Comparison of ENCODE assay signal across 9 cellular contexts in the genomic region with DNA sequence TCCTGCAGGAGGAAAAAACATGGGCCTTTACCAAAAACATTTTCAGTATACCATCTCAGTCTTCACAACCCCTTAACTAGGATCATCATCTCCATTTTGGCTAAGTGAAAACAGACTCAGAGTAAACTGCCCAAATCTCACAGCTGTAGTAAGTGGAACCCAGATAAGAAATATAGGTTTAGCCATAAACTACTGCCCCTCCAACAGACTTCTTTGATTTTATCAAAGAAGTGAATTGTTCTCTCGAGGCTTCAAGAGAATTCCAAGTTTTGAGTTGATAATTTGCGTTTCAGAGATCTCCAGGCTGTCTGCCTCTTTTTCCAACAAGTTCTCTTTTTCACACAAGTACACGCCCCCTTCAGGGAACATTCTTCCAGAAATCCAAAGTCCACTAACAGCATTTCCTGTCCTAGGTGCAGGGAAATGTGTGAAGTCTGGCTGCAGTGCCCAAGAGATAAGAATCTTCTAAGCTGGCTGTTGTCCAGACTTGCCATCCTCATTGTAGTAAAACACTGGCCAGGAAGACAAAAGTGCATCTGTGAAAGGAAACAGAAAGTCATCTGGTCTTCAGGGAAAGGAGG. TPM values are rescaled to one million over a fixed set of nuclear protein-coding genes. Genes with fewer than 3 reads are reported as not detected.
A peak's percentile ranks its signal among the peaks of the same experiment; 100 is the strongest.
DNase-seq lines count a peak whose midpoint lies in the region; ATAC-seq and TF ChIP-seq lines count a peak whose summit lies in the region.
"Had no signal": no experiment of that assay in that cellular context is flagged by ENCODE, and none has a peak within 500 bp of the region (broad histone marks: within the 10 kb centered on the region; RNA-seq: fewer than 3 reads in every experiment).

No MANE protein-coding gene starts in this region.

- H3K27ac Mint-ChIP-seq in endodermal cell, result peak overlapping the region; percentile 82
- no peak overlapping the region for H3K27ac Mint-ChIP-seq in neural progenitor cell

- H3K27me3 Mint-ChIP-seq in endodermal cell (ENCODE audit: insufficient read depth), result peaks cover 15% of the 10 kb centered on the region
- no peaks in the 10 kb centered on the region for H3K27me3 Mint-ChIP-seq in neural progenitor cell (ENCODE audit: insufficient read depth, low read depth)

- no peak overlapping the region for H3K4me2 ChIP-seq in neural progenitor cell

- H3K4me3 ChIP-seq in endodermal cell (ENCODE audit: low read length) (no peak overlapping the region), neural progenitor cell (no peak overlapping the region)

- no peaks in the 10 kb centered on the region for H3K9me3 Mint-ChIP-seq in endodermal cell
- no peaks in the 10 kb centered on the region for H3K9me3 Mint-ChIP-seq in neural progenitor cell

- in situ Hi-C loops in Caki2 (cut with HindIII; ENCODE audit: low pct_unique_long_range_greater_than_20kb, low sequenced_read_pairs), result no loop called here

- H3K36me3 ChIP-seq in endodermal cell (ENCODE audit: control insufficient read depth, insufficient read depth, low read length) (peaks cover 37% of the 10 kb centered on the region), neural progenitor cell (no peaks in the 10 kb centered on the region)

- ATAC-seq in HG02870 (IDR thresholded peaks at IDR 0.05; ENCODE audit: unreplicated experiment), result no peak

- H3F3A ChIP-seq in neural progenitor cell (ENCODE audit: low read depth), result peaks cover 10% of the 10 kb centered on the region

- H3K4me3 Mint-ChIP-seq in endodermal cell (no peak overlapping the region), neural progenitor cell (no peak overlapping the region)

- H3K27ac ChIP-seq in endodermal cell (ENCODE audit: low read depth, low read length), result peak overlapping the region; percentile 4
- peak overlapping the region; percentile 75 for H3K27ac ChIP-seq in neural progenitor cell

- H3K36me3 Mint-ChIP-seq in endodermal cell (ENCODE audit: low read depth) (peaks cover 24% of the 10 kb centered on the region), neural progenitor cell (peaks cover 7% of the 10 kb centered on the region)

- peak; percentile 45 for TF ChIP-seq CTCF in endodermal cell (conservative IDR thresholded peaks at IDR 0.05)
- TF ChIP-seq CTCF in neural progenitor cell (IDR thresholded peaks at IDR 0.05), result no peak

- H3K4me1 ChIP-seq in endodermal cell (ENCODE audit: control insufficient read depth, insufficient read depth, low read length) (peaks cover 6% of the 10 kb centered on the region), neural progenitor cell (peaks cover 6% of the 10 kb centered on the region)

- H3K9ac ChIP-seq in endodermal cell (ENCODE audit: extremely low read depth, low read length, poor library complexity, severe bottlenecking) (peak overlapping the region; percentile 12), neural progenitor cell (no peak overlapping the region)

- H3K4me1 Mint-ChIP-seq in endodermal cell (peaks cover 7% of the 10 kb centered on the region), neural progenitor cell (no peaks in the 10 kb centered on the region)

- H3K27me3 ChIP-seq in endodermal cell (ENCODE audit: control insufficient read depth, insufficient read depth, low read length, poor library complexity, severe bottlenecking), result no peaks in the 10 kb centered on the region
- H3K27me3 ChIP-seq in neural progenitor cell, result peaks cover 4% of the 10 kb centered on the region

- DNase-seq in Caki2 (ENCODE audit: low read depth), result peak; percentile 85
- peak; percentile 28 for DNase-seq in NCI-H69 (lab: John Stamatoyannopoulos, UW)
- DNase-seq in endodermal cell, result peak; percentile 51
- DNase-seq in neural progenitor cell (ENCODE audit: low spot score), result peak; percentile 4
- no peak for DNase-seq in NCI-H187 (lab: John Stamatoyannopoulos, UW)
- no peak for DNase-seq in NCI-H1105 (lab: John Stamatoyannopoulos, UW)
- DNase-seq in stimulated activated CD4-positive, alpha-beta T cell treated with anti-CD3 and anti-CD28 coated beads, Interleukin-2, amount 100 ng/mL, for 48 hours, result no peak
- DNase-seq: activated gamma-delta T cell had no signal

- peak overlapping the region; percentile 5 for H2AFZ ChIP-seq in neural progenitor cell (replicated peaks)

- H4K20me1 ChIP-seq in neural progenitor cell (ENCODE audit: low read depth), result no peaks in the 10 kb centered on the region

- no peaks in the 10 kb centered on the region for H3K79me2 ChIP-seq in neural progenitor cell (ENCODE audit: low read depth)

- no peaks in the 10 kb centered on the region for H3K9me3 ChIP-seq in endodermal cell (ENCODE audit: control insufficient read depth, low read length)
- no peaks in the 10 kb centered on the region for H3K9me3 ChIP-seq in neural progenitor cell (ENCODE audit: low read depth)

- 77 to 83% methylated on average over 2 to 3 of the region's 3 CpGs for WGBS in endodermal cell (ENCODE audit: insufficient coverage in 1 of 2, insufficient read length in 1 of 2), 2 experiments

RNA-seq across cellular contexts. Expression of gene RNF19B, which starts 30.8 kb away (rescaled TPM):
- total RNA-seq in Caki2 (2014; rRNA removed; shearing (Covaris generic); ENCODE audit: low replicate concordance), result 14.9 and 29.2 TPM in 2 replicates
- total RNA-seq in endodermal cell (10 to 100 TPM; 17.8 TPM), neural progenitor cell (ENCODE audit: low replicate concordance) (11.5 and 14.2 TPM in 2 replicates)
- polyA plus RNA-seq in endodermal cell (2013, experiment 1 of 2), result 13.1 TPM
- 12.7 TPM for polyA plus RNA-seq in endodermal cell (2013, experiment 2 of 2)

RNA-seq across cellular contexts. Expression of gene TMEM54, which starts 32.6 kb away (rescaled TPM):
- total RNA-seq in Caki2 (2014; rRNA removed; shearing (Covaris generic); ENCODE audit: low replicate concordance), result 165 and 188 TPM in 2 replicates
- 10 to 100 TPM in 1 of 2 donors, 1 to 10 TPM in 1; 8.6 to 12.3 TPM for total RNA-seq in endodermal cell
- 5.8 TPM for polyA plus RNA-seq in endodermal cell (2013, experiment 1 of 2)
- 5.7 TPM for polyA plus RNA-seq in endodermal cell (2013, experiment 2 of 2)
- 13.5 and 14.5 TPM in 2 replicates for total RNA-seq in neural progenitor cell (ENCODE audit: low replicate concordance)

RNA-seq across cellular contexts. Expression of gene HPCA, which starts 47.5 kb away (rescaled TPM):
- total RNA-seq in Caki2 (2014; rRNA removed; shearing (Covaris generic); ENCODE audit: low replicate concordance), result not detected in 2 replicates
- total RNA-seq in endodermal cell, result 1 to 10 TPM in 1 of 2 donors, not detected in 1; 1.2 TPM
- polyA plus RNA-seq in endodermal cell (2013, experiment 1 of 2), result 2.5 TPM
- 1.2 TPM for polyA plus RNA-seq in endodermal cell (2013, experiment 2 of 2)
- total RNA-seq in neural progenitor cell (ENCODE audit: low replicate concordance), result 1.0 TPM in 1 of 2 replicates, not detected in the other

Comparison
In these comparisons a context has a peak if more than half of its experiments do, and no peak if none do; other contexts are left out.
1. DNase-seq: peak in Caki2 (single experiment), NCI-H69 (single experiment), endodermal cell (single experiment) and neural progenitor cell (single experiment); none in NCI-H187 (0 of 2), NCI-H1105 (single experiment) and stimulated activated CD4-positive, alpha-beta T cell treated with anti-CD3 and anti-CD28 coated beads, Interleukin-2, amount 100 ng/mL, for 48 hours (0 of 2).
2. RNA of gene TMEM54, which starts 32.6 kb away (total RNA-seq): 165 to 188 TPM in Caki2; 13.5 to 14.5 TPM in neural progenitor cell and 8.6 to 12.3 TPM in endodermal cell; every median in the first group is over 10 times any median in the second.